13 cellular contexts compared by ENCODE assay signal in the genomic region with DNA sequence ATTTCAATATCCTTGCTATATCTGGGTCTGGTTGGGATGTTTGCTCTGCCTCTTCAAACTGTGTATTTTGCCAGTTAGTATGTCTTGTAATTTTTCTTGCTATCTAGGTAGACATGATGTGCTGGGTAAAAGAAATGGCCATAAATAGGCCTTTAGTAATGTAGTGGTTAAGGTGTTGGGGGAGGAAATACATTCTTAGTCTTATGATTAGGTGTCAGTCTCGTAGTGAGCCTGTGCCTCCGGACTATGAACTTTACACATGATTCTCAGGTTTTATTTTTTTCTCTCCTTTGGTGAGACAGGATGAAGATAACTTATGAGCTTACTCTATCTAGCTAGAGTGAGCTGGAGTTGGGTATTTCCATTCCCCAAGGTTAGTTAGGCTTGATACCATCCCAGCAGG. TPM values are rescaled to one million over a fixed set of nuclear protein-coding genes. Genes with fewer than 3 reads are reported as not detected.
DNase-seq lines count a peak whose midpoint lies in the region; ATAC-seq and TF ChIP-seq lines count a peak whose summit lies in the region.
"Had no signal": no experiment of that assay in that cellular context is flagged by ENCODE, and none has a peak within 500 bp of the region (broad histone marks: within the 10 kb centered on the region; RNA-seq: fewer than 3 reads in every experiment).

No MANE protein-coding gene starts in this region.

- H3K27me3 Mint-ChIP-seq in activated naive CD8-positive, alpha-beta T cell treated with anti-CD3 and anti-CD28 coated beads for 36 hours = no peaks in the 10 kb centered on the region
- H3K27me3 Mint-ChIP-seq in activated naive CD8-positive, alpha-beta T cell treated with anti-CD3 and anti-CD28 coated beads, Interleukin-2, amount 50 U/mL, for 24 hours = no peaks in the 10 kb centered on the region

- in situ Hi-C loops in HAP-1 (cut with MboI; ENCODE audit: low sequenced_read_pairs) = no loop called here

- no peaks in the 10 kb centered on the region for H3K4me1 Mint-ChIP-seq in activated naive CD8-positive, alpha-beta T cell treated with anti-CD3 and anti-CD28 coated beads for 36 hours
- peaks cover 3% of the 10 kb centered on the region for H3K4me1 Mint-ChIP-seq in activated naive CD8-positive, alpha-beta T cell treated with anti-CD3 and anti-CD28 coated beads, Interleukin-2, amount 50 U/mL, for 24 hours

- no peaks in the 10 kb centered on the region for H4K20me1 ChIP-seq in smooth muscle cell (ENCODE audit: low read depth)

- H3K36me3 Mint-ChIP-seq in activated naive CD8-positive, alpha-beta T cell treated with anti-CD3 and anti-CD28 coated beads for 36 hours = no peaks in the 10 kb centered on the region
- H3K36me3 Mint-ChIP-seq in activated naive CD8-positive, alpha-beta T cell treated with anti-CD3 and anti-CD28 coated beads, Interleukin-2, amount 50 U/mL, for 24 hours (ENCODE audit: low read depth) = no peaks in the 10 kb centered on the region

- no peak for TF ChIP-seq POLR2A in thyroid gland (IDR thresholded peaks at IDR 0.05)

- no peaks in the 10 kb centered on the region for H3K27me3 ChIP-seq in smooth muscle cell (ENCODE audit: low read depth)
- no peaks in the 10 kb centered on the region for H3K27me3 ChIP-seq in thyroid gland
- no peaks in the 10 kb centered on the region for H3K27me3 ChIP-seq in HAP-1 (ENCODE audit: low read depth)

- H3K27ac ChIP-seq in smooth muscle cell (ENCODE audit: low read depth) (no peak overlapping the region), thyroid gland (no peak overlapping the region)

- no peak overlapping the region for H3K4me3 ChIP-seq in smooth muscle cell
- H3K4me3 ChIP-seq in thyroid gland (replicated peaks in 1 of 3) = no peak overlapping the region
- H3K4me3 ChIP-seq in HAP-1 = no peak overlapping the region

- no peak overlapping the region for H3K9ac ChIP-seq in smooth muscle cell (ENCODE audit: low read depth)

- H3K4me3 Mint-ChIP-seq in activated naive CD8-positive, alpha-beta T cell treated with anti-CD3 and anti-CD28 coated beads for 36 hours = no peak overlapping the region
- H3K4me3 Mint-ChIP-seq in activated naive CD8-positive, alpha-beta T cell treated with anti-CD3 and anti-CD28 coated beads, Interleukin-2, amount 50 U/mL, for 24 hours = no peak overlapping the region

- H3K27ac Mint-ChIP-seq in activated naive CD8-positive, alpha-beta T cell treated with anti-CD3 and anti-CD28 coated beads for 36 hours = peak overlapping the region; percentile 38
- H3K27ac Mint-ChIP-seq in activated naive CD8-positive, alpha-beta T cell treated with anti-CD3 and anti-CD28 coated beads, Interleukin-2, amount 50 U/mL, for 24 hours = no peak overlapping the region

- no peak for DNase-seq in activated naive CD8-positive, alpha-beta T cell treated with anti-CD3 and anti-CD28 coated beads for 36 hours
- no peak for DNase-seq in activated naive CD8-positive, alpha-beta T cell treated with anti-CD3 and anti-CD28 coated beads, Interleukin-2, amount 50 U/mL, for 24 hours
- DNase-seq in smooth muscle cell (lab: John Stamatoyannopoulos, UW; ENCODE audit: unreplicated experiment) (no peak), RPMI8226 (no peak), thyroid gland (no peak), HAP-1 (ENCODE audit: low spot score in 2 of 2) (no peak)
- DNase-seq: 8988T, amniotic stem cell, NCI-H187 treated with DMSO at 0.1 percent for 48 hours had no signal

- H3K79me2 ChIP-seq in smooth muscle cell (ENCODE audit: low read depth) = no peaks in the 10 kb centered on the region

- peak overlapping the region; percentile 41 for H3K4me2 ChIP-seq in smooth muscle cell

- ATAC-seq in activated naive CD8-positive, alpha-beta T cell treated with anti-CD3 and anti-CD28 coated beads, Interleukin-2, amount 50 U/mL, for 24 hours = no peak
- ATAC-seq in GM21786 (IDR thresholded peaks at IDR 0.05; ENCODE audit: unreplicated experiment) (peak; percentile 89), HG03159 (IDR thresholded peaks at IDR 0.05; ENCODE audit: unreplicated experiment) (peak; percentile 69)
- ATAC-seq: sciatic nerve had no signal

- no peak overlapping the region for H2AFZ ChIP-seq in smooth muscle cell (ENCODE audit: low read depth)

- WGBS in smooth muscle cell (ENCODE audit: low lambda C conversion rate) = 62% methylated on average over 2 of the region's 2 CpGs
- WGBS in thyroid gland, 2 donors = 81 to 89% methylated on average over 2 of the region's 2 CpGs

- intact Hi-C loops in thyroid gland (cut with DNase I) = no loop called here

- H3K9me3 Mint-ChIP-seq in activated naive CD8-positive, alpha-beta T cell treated with anti-CD3 and anti-CD28 coated beads for 36 hours = no peaks in the 10 kb centered on the region
- no peaks in the 10 kb centered on the region for H3K9me3 Mint-ChIP-seq in activated naive CD8-positive, alpha-beta T cell treated with anti-CD3 and anti-CD28 coated beads, Interleukin-2, amount 50 U/mL, for 24 hours

- H3K36me3 ChIP-seq in smooth muscle cell (ENCODE audit: low read depth) (no peaks in the 10 kb centered on the region), thyroid gland (no peaks in the 10 kb centered on the region), HAP-1 (replicated peaks) (no peaks in the 10 kb centered on the region)

- H3K4me1 ChIP-seq in smooth muscle cell (ENCODE audit: low read depth) = no peaks in the 10 kb centered on the region
- no peaks in the 10 kb centered on the region for H3K4me1 ChIP-seq in thyroid gland
- no peaks in the 10 kb centered on the region for H3K4me1 ChIP-seq in HAP-1

- TF ChIP-seq CTCF in smooth muscle cell (IDR thresholded peaks at IDR 0.05; ENCODE audit: borderline replicate concordance, insufficient read depth, poor library complexity, severe bottlenecking) (no peak), thyroid gland (IDR thresholded peaks at IDR 0.05) (no peak)

- H3F3A ChIP-seq in smooth muscle cell (ENCODE audit: low read depth) = no peaks in the 10 kb centered on the region

- H3K9me3 ChIP-seq in smooth muscle cell (replicated peaks; ENCODE audit: low read depth) (no peaks in the 10 kb centered on the region), thyroid gland (no peaks in the 10 kb centered on the region), HAP-1 (no peaks in the 10 kb centered on the region; the same call in 1 of the 2 replicates)

RNA-seq across cellular contexts. Expression of a gene that starts 32.4 kb away (rescaled TPM):
- total RNA-seq in activated naive CD8-positive, alpha-beta T cell treated with anti-CD3 and anti-CD28 coated beads for 36 hours = not detected
- total RNA-seq in smooth muscle cell = 0.13 TPM in 1 of 2 replicates, not detected in the other
- polyA plus RNA-seq in smooth muscle cell = 0.61 and 4.0 TPM in 2 replicates
- 1 to 10 TPM in 1 of 4 donors, not detected in 3; 2.6 TPM for total RNA-seq in thyroid gland
- total RNA-seq: T-helper 2 cell treated with Interferon-gamma antibody and Interleukin-4, amounts not matched to agents 100 ng/mL and 5 ng/mL, for 36 hours had no signal
